ENCODE assay signal across 13 cellular contexts in genomic region chr2:205650450-205650849, GRCh38. TPM values are rescaled to one million over a fixed set of nuclear protein-coding genes. Genes with fewer than 3 reads are reported as not detected.
DNase-seq lines count a peak whose midpoint lies in the region; ATAC-seq and TF ChIP-seq lines count a peak whose summit lies in the region.
"Had no signal": no experiment of that assay in that cellular context is flagged by ENCODE, and none has a peak within 500 bp of the region (broad histone marks: within the 10 kb centered on the region; RNA-seq: fewer than 3 reads in every experiment).

No MANE protein-coding gene starts in this region.

- WGBS in IMR-90 (ENCODE audit: extremely low coverage in 2 of 2, insufficient read length in 1 of 2), 2 experiments = no CpG with 5 or more reads among the region's 4 CpGs

- H4K20me1 ChIP-seq in IMR-90 (ENCODE audit: insufficient read depth, low read length) = no peaks in the 10 kb centered on the region

- H3K9me3 ChIP-seq in BE2C (no peaks in the 10 kb centered on the region), IMR-90 (ENCODE audit: control insufficient read depth, insufficient read depth, low read length) (no peaks in the 10 kb centered on the region), left lung (no peaks in the 10 kb centered on the region)
- H3K9me3 ChIP-seq: body of pancreas had no signal

- H3K9ac ChIP-seq in IMR-90 (ENCODE audit: low read depth, low read length) = no peak overlapping the region

- no peak overlapping the region for H2BK20ac ChIP-seq in IMR-90 (ENCODE audit: low read depth, low read length)

- H3K27ac ChIP-seq in IMR-90 (ENCODE audit: insufficient read depth, low read length) = no peak overlapping the region
- no peak overlapping the region for H3K27ac ChIP-seq in left lung
- H3K27ac ChIP-seq: body of pancreas had no signal

- H3K14ac ChIP-seq in IMR-90 (replicated peaks; ENCODE audit: low read depth, low read length) = no peak overlapping the region

- POLR2A ChIA-PET in IMR-90 (lab: Charles Lee; ENCODE audit: unreplicated experiment) = no interaction called here

- H3K4ac ChIP-seq in IMR-90 (ENCODE audit: low read depth, low read length) = peak overlapping the region; percentile 59; the same call in 1 of the 2 replicates

- H2BK5ac ChIP-seq in IMR-90 (ENCODE audit: low read depth, low read length, poor library complexity, severe bottlenecking) = no peak overlapping the region

- no peak overlapping the region; the same call in 1 of the 2 replicates for H4K91ac ChIP-seq in IMR-90 (ENCODE audit: insufficient read depth, low read depth, low read length)

- TF ChIP-seq RAD21 in IMR-90 (IDR thresholded peaks at IDR 0.05; ENCODE audit: low read length) = no peak

- H3K36me3 ChIP-seq in BE2C (no peaks in the 10 kb centered on the region), IMR-90 (ENCODE audit: control insufficient read depth, insufficient read depth, low read length) (no peaks in the 10 kb centered on the region), left lung (no peaks in the 10 kb centered on the region)

- no peak overlapping the region for H3K4me2 ChIP-seq in IMR-90 (ENCODE audit: low read depth, low read length)

- H3K9me1 ChIP-seq in IMR-90 (ENCODE audit: insufficient read depth, low read length) = peaks cover 3% of the 10 kb centered on the region; the same call in 1 of the 2 replicates

- no peak overlapping the region for H3K56ac ChIP-seq in IMR-90 (ENCODE audit: extremely low read depth, insufficient read depth, low read length)

- in situ Hi-C loops in IMR-90 (cut with MboI; ENCODE audit: low sequenced_read_pairs) = no loop called here

- DNase-seq in BE2C (peak; percentile 26), IMR-90 (peak; percentile 61), dermis microvascular lymphatic vessel endothelial cell (ENCODE audit: low read depth in 2 of 2) (peak; percentile 74 to 84), left lung (no peak), NCI-H2227 (lab: John Stamatoyannopoulos, UW; ENCODE audit: unreplicated experiment) (no peak)
- DNase-seq: body of pancreas; natural killer cell; stimulated activated CD4-positive, alpha-beta T cell treated with anti-CD3 and anti-CD28 coated beads, Interleukin-1b, Interleukin-23, amount 100 ng/mL, for 48 hours; stimulated activated naive CD8-positive, alpha-beta T cell treated with anti-CD3 and anti-CD28 coated beads, Interleukin-15, Interleukin-2, amounts not matched to agents 100 U/mL and 50 U/mL, for 24 hours; T-helper 9 cell had no signal

- no peaks in the 10 kb centered on the region for H3K27me3 ChIP-seq in BE2C
- H3K27me3 ChIP-seq in IMR-90 (ENCODE audit: control insufficient read depth, insufficient read depth, low read length) = no peaks in the 10 kb centered on the region
- no peaks in the 10 kb centered on the region for H3K27me3 ChIP-seq in left lung
- H3K27me3 ChIP-seq: body of pancreas had no signal

- dilution Hi-C loops in IMR-90 (cut with HindIII; ENCODE audit: low sequenced_read_pairs, unreplicated experiment) = no loop called here

- H2BK120ac ChIP-seq in IMR-90 (ENCODE audit: low read depth, low read length) = peak overlapping the region; percentile 70; the same call in 1 of the 2 replicates

- no TSS peak for BruUV-seq in IMR-90 (replicated peaks; lab: Mats Ljungman, UMichigan)

- peak overlapping the region; percentile 81 for H2AFZ ChIP-seq in IMR-90 (replicated peaks; ENCODE audit: low read length, poor library complexity)

- H3K4me3 ChIP-seq in BE2C (ENCODE audit: low read depth, low read length) = no peak overlapping the region
- H3K4me3 ChIP-seq in IMR-90 (ENCODE audit: insufficient read depth, low read depth, low read length) = no peak overlapping the region
- H3K4me3 ChIP-seq in left lung = no peak overlapping the region
- H3K4me3 ChIP-seq: body of pancreas had no signal

- H3K18ac ChIP-seq in IMR-90 (ENCODE audit: low read depth, low read length) = 0 out of 2 replicates have a peak overlapping the region, but pooled peaks have one; percentile 21

- no peak overlapping the region for H3K23ac ChIP-seq in IMR-90 (ENCODE audit: low read depth, low read length)

- ATAC-seq in IMR-90 (ENCODE audit: low read depth) = peak; percentile 60
- ATAC-seq in left lung = peak; percentile 49
- ATAC-seq in HG03139 (IDR thresholded peaks at IDR 0.05; ENCODE audit: unreplicated experiment) = no peak
- no peak for ATAC-seq in HG02840 (IDR thresholded peaks at IDR 0.05; ENCODE audit: low FRiP score, unreplicated experiment)
- no peak for ATAC-seq in GM21786 (IDR thresholded peaks at IDR 0.05; ENCODE audit: unreplicated experiment)
- ATAC-seq: body of pancreas; natural killer cell; stimulated activated naive CD8-positive, alpha-beta T cell treated with anti-CD3 and anti-CD28 coated beads, Interleukin-15, Interleukin-2, amounts not matched to agents 100 U/mL and 50 U/mL, for 24 hours had no signal

- no peak overlapping the region for H2AK9ac ChIP-seq in IMR-90 (replicated peaks; ENCODE audit: low read depth, low read length, poor library complexity)

- intact Hi-C loops in IMR-90 (cut with micrococcal nuclease) (no loop called here), left lung (cut with DNase I) (no loop called here)

- CTCF ChIA-PET in IMR-90 (lab: Yijun Ruan, JAX) = interaction anchor here (1.2 kb wide), 1 partner anchor 11 kb away, joined by 3 read pairs; no protein-coding TSS in a partner anchor

- 0 out of 3 replicates have a peak overlapping the region, but pooled peaks have one; percentile 86 for H2BK15ac ChIP-seq in IMR-90 (ENCODE audit: low read depth, low read length)

- peak overlapping the region in 1 of 2 experiments; percentile 11; a peak in 1 of 4 replicates for H4K8ac ChIP-seq in IMR-90 (ENCODE audit: low read depth in 2 of 2, low read length in 2 of 2)

- no peaks in the 10 kb centered on the region for H3K79me1 ChIP-seq in IMR-90 (ENCODE audit: low read depth in 1 of 2, low read length in 2 of 2)

- TF ChIP-seq CTCF in BE2C (IDR thresholded peaks at IDR 0.05; ENCODE audit: low read depth, low read length) (no peak), IMR-90 (conservative IDR thresholded peaks at IDR 0.05; ENCODE audit: low read depth, low read length) (no peak), left lung (IDR thresholded peaks at IDR 0.05) (no peak)

- H4K5ac ChIP-seq in IMR-90 (ENCODE audit: low read depth, low read length) = no peak overlapping the region

- H2AK5ac ChIP-seq in IMR-90 (ENCODE audit: low read depth, low read length) = 0 out of 2 replicates have a peak overlapping the region, but pooled peaks have one; percentile 20

- H3K4me1 ChIP-seq in BE2C (0 out of 2 replicates have a peak, but pooled peaks cover 7% of the 10 kb centered on the region), IMR-90 (ENCODE audit: control insufficient read depth, insufficient read depth, low read length) (peaks cover 6% of the 10 kb centered on the region), left lung (no peaks in the 10 kb centered on the region)
- H3K4me1 ChIP-seq: body of pancreas had no signal

- no peak for TF ChIP-seq POLR2A in IMR-90 (IDR thresholded peaks at IDR 0.05; ENCODE audit: low read depth, low read length)

TF ChIP-seq in IMR-90, 13 proteins besides CTCF, POLR2A, EP300 and RAD21:
- TF ChIP-seq CEBPB (IDR thresholded peaks at IDR 0.05; ENCODE audit: low read depth, low read length) (peak; percentile 57; the same call in 1 of the 2 replicates), MAZ (IDR thresholded peaks at IDR 0.05; ENCODE audit: borderline replicate concordance, low read depth, low read length) (no peak)
TF ChIP-seq in IMR-90: peak in this region for 1.

RNA-seq across cellular contexts. Expression of gene NRP2, which starts 31.9 kb away (rescaled TPM):
- 18.9 TPM for polyA plus RNA-seq in BE2C (2012; ENCODE audit: insufficient read depth, insufficient read length, low read depth)
- total RNA-seq in IMR-90 (2012; rRNA removed) (43.3 and 46.4 TPM in 2 replicates), dermis microvascular lymphatic vessel endothelial cell (160 and 244 TPM in 2 replicates), left lung (100 to 1,000 TPM in 1 of 2 donors, 10 to 100 TPM in 1; 75.7 to 122 TPM)
- 45.2 and 51.3 TPM in 2 replicates for polyA plus RNA-seq in IMR-90 (2012; rRNA removed)
- polyA plus RNA-seq in IMR-90 (2012; cell fraction: cytosol; rRNA removed) = 40.6 and 48.8 TPM in 2 replicates
- polyA plus RNA-seq in IMR-90 (2012; cell fraction: nucleus; rRNA removed; ENCODE audit: low replicate concordance) = 27.6 and 54.4 TPM in 2 replicates

Comparison
In these comparisons a context has a peak if more than half of its experiments do, and no peak if none do; other contexts are left out.
1. DNase-seq: peak in BE2C (single experiment), IMR-90 (single experiment) and dermis microvascular lymphatic vessel endothelial cell (2 of 2); none in left lung (0 of 2) and NCI-H2227 (single experiment).
2. ATAC-seq: peak in IMR-90 (single experiment) and left lung (single experiment); none in HG03139 (single experiment), HG02840 (single experiment) and GM21786 (single experiment).